8 cellular contexts compared by ENCODE assay signal in genomic region chr1:35573776-35574654, GRCh38. TPM values are rescaled to one million over a fixed set of nuclear protein-coding genes. Genes with fewer than 3 reads are reported as not detected.
DNase-seq lines count a peak whose midpoint lies in the region; ATAC-seq, FAIRE-seq and TF ChIP-seq lines count a peak whose summit lies in the region.
"Had no signal": no experiment of that assay in that cellular context is flagged by ENCODE, and none has a peak within 500 bp of the region (broad histone marks: within the 10 kb centered on the region; RNA-seq: fewer than 3 reads in every experiment).

No MANE protein-coding gene starts in this region.

- H3K9ac ChIP-seq in HUES64 (ENCODE audit: low read depth, low read length) (no peak overlapping the region), subcutaneous abdominal adipose tissue (ENCODE audit: low read length in 5 of 5) (no peak overlapping the region)

- WGBS in HUES64 = 16% methylated on average over 83 of the region's 83 CpGs
- WGBS in lung, 2 donors = 56 to 82% methylated on average over 65 to 83 of the region's 83 CpGs

- H3K4me1 ChIP-seq in HUES64 (ENCODE audit: insufficient read depth, low read length) (0 out of 2 replicates have a peak, but pooled peaks cover 2% of the 10 kb centered on the region), lung (ENCODE audit: control insufficient read depth in 2 of 2, insufficient read depth in 2 of 2, low read length in 2 of 2) (peaks cover 0 to 28% of the 10 kb centered on the region in 2 donors), subcutaneous abdominal adipose tissue (ENCODE audit: control insufficient read depth in 5 of 5, insufficient read depth in 5 of 5, low read length in 5 of 5) (peaks cover 0 to 43% (median 33%) of the 10 kb centered on the region in 5 donors)

- H3K4me3 ChIP-seq in HUES64 (ENCODE audit: low read length) (peak overlapping the region; percentile 62), coronary artery (peak overlapping the region; percentile 76), lung (peak overlapping the region; percentile 51), subcutaneous abdominal adipose tissue (ENCODE audit: low read depth in 1 of 5, low read length in 5 of 5) (peak overlapping the region in 3 of 5 donors; percentile 58 to 65 (median 62))

- H3K9me3 ChIP-seq in HUES64 (ENCODE audit: insufficient read depth, low read depth, low read length) (no peaks in the 10 kb centered on the region), lung (ENCODE audit: control insufficient read depth in 2 of 2, insufficient read depth in 1 of 2, low read length in 1 of 2) (peaks cover 0 to 6% of the 10 kb centered on the region in 2 donors), subcutaneous abdominal adipose tissue (ENCODE audit: control insufficient read depth in 5 of 5, low read length in 5 of 5) (no peaks in the 10 kb centered on the region)

- TF ChIP-seq CTCF in coronary artery (IDR thresholded peaks at IDR 0.05) (no peak), lung (IDR thresholded peaks at IDR 0.05; ENCODE audit: control extremely low read depth, extremely low read depth) (no peak)

- DNase-seq in coronary artery (ENCODE audit: low spot score) (peak; percentile 62), lung (ENCODE audit: low spot score) (no peak), NCI-H748 (lab: John Stamatoyannopoulos, UW; ENCODE audit: unreplicated experiment) (no peak), H54 (ENCODE audit: insufficient read length, low spot score) (no peak)
- DNase-seq: cerebellar nuclear complex had no signal

- peaks cover 95% of the 10 kb centered on the region for H3K27me3 ChIP-seq in HUES64 (ENCODE audit: insufficient read depth, low read length)
- H3K27me3 ChIP-seq in lung (ENCODE audit: control insufficient read depth, insufficient read depth) = no peaks in the 10 kb centered on the region
- H3K27me3 ChIP-seq in subcutaneous abdominal adipose tissue (ENCODE audit: control insufficient read depth in 5 of 5, insufficient read depth in 4 of 5, low read length in 5 of 5) = peaks cover 11 to 69% (median 26%) of the 10 kb centered on the region in 5 donors

- no peak for TF ChIP-seq POLR2A in H54 (IDR thresholded peaks at IDR 0.05; ENCODE audit: low read depth, low read length)

- no peaks in the 10 kb centered on the region for H3K36me3 ChIP-seq in HUES64 (ENCODE audit: insufficient read depth, low read length)
- H3K36me3 ChIP-seq in lung (ENCODE audit: control insufficient read depth in 2 of 2, insufficient read depth in 2 of 2, low read length in 2 of 2) = no peaks in the 10 kb centered on the region
- no peaks in the 10 kb centered on the region for H3K36me3 ChIP-seq in subcutaneous abdominal adipose tissue (ENCODE audit: control insufficient read depth in 5 of 5, insufficient read depth in 5 of 5, low read length in 5 of 5)

- ATAC-seq in lung (ENCODE audit: insufficient read depth, low FRiP score) (no peak), GM18520 (IDR thresholded peaks at IDR 0.05; ENCODE audit: unreplicated experiment) (no peak)

- H3K27ac ChIP-seq in HUES64 (ENCODE audit: low read depth, low read length) (no peak overlapping the region), coronary artery (no peak overlapping the region), lung (ENCODE audit: low read depth in 1 of 2, low read length in 1 of 2) (no peak overlapping the region), subcutaneous abdominal adipose tissue (ENCODE audit: low read depth, low read length) (no peak overlapping the region)

- no peak for FAIRE-seq in H54 (lab: Jason Lieb, UNC)

RNA-seq across cellular contexts. Expression of gene TFAP2E, which starts 0.9 kb away (rescaled TPM):
- 0.20 TPM for polyA plus RNA-seq in HUES64 (2013, experiment 1 of 2)
- 0.19 TPM for polyA plus RNA-seq in HUES64 (2013, experiment 2 of 2)
- 1 to 10 TPM; 1.8 to 2.5 TPM for total RNA-seq in lung
- polyA plus RNA-seq in lung = 1 to 10 TPM; 1.4 to 2.0 TPM

RNA-seq across cellular contexts. Expression of gene NCDN, which starts 16.4 kb away (rescaled TPM):
- polyA plus RNA-seq in HUES64 (2013, experiment 1 of 2) = 31.5 TPM
- polyA plus RNA-seq in HUES64 (2013, experiment 2 of 2) = 23.2 TPM
- total RNA-seq in lung = 10 to 100 TPM; 12.4 to 31.5 TPM
- polyA plus RNA-seq in lung = 10 to 100 TPM in 1 of 2 donors, 1 to 10 TPM in 1; 8.8 to 16.7 TPM

RNA-seq across cellular contexts. Expression of gene KIAA0319L, which starts 16.8 kb away (rescaled TPM):
- 34.0 TPM for polyA plus RNA-seq in HUES64 (2013, experiment 1 of 2)
- 38.1 TPM for polyA plus RNA-seq in HUES64 (2013, experiment 2 of 2)
- total RNA-seq in lung = 100 to 1,000 TPM in 1 of 2 donors, 10 to 100 TPM in 1; 85.6 to 121 TPM
- 10 to 100 TPM; 20.3 to 36.2 TPM for polyA plus RNA-seq in lung
